Comparison of ENCODE assay signal across 10 cellular contexts in the genomic region with DNA sequence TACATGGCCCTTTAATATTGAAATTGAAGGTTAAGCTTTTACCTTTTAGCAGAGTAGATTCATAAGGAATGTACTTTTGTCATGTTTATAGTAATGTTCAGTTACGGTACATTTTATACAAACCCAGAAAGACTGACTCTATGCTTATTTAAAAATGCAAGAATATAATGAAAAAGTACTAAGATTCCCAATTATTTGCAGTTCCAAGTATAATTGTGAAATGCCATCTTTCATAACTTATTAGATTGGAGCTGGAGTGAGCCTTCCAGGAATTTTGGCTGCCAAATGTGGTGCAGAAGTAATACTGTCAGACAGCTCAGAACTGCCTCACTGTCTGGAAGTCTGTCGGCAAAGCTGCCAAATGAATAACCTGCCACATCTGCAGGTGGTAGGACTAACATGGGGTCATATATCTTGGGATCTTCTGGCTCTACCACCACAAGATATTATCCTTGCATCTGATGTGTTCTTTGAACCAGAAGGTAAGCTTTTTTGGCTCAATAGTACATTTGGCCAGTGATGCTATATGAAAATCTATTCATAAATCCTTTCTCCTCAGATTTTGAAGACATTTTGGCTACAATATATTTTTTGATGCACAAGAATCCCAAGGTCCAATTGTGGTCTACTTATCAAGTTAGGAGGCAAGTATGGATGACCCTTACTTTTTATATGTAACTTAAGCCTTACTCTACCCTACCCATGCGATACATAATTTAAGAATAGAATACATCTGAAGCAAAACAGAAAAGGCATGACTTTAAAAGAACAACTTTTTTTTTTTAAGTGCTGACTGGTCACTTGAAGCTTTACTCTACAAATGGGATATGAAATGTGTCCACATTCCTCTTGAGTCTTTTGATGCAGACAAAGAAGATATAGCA. TPM values are rescaled to one million over a fixed set of nuclear protein-coding genes. Genes with fewer than 3 reads are reported as not detected.
A peak's percentile ranks its signal among the peaks of the same experiment; 100 is the strongest.
DNase-seq lines count a peak whose midpoint lies in the region; ATAC-seq and TF ChIP-seq lines count a peak whose summit lies in the region.
"Had no signal": no experiment of that assay in that cellular context is flagged by ENCODE, and none has a peak within 500 bp of the region (broad histone marks: within the 10 kb centered on the region; RNA-seq: fewer than 3 reads in every experiment).

No MANE protein-coding gene starts in this region.

- H3K9me3 Mint-ChIP-seq in activated naive CD4-positive, alpha-beta T cell treated with anti-CD3 and anti-CD28 coated beads for 36 hours, result no peaks in the 10 kb centered on the region
- no peaks in the 10 kb centered on the region for H3K9me3 Mint-ChIP-seq in stimulated activated naive CD8-positive, alpha-beta T cell treated with anti-CD3 and anti-CD28 coated beads, Interleukin-15, amount 100 ng/mL, for 72 hours

- no peak for TF ChIP-seq CTCF in Panc1 (IDR thresholded peaks at IDR 0.05)

- in situ Hi-C loops in Panc1 (cut with HindIII; ENCODE audit: low pct_unique_long_range_greater_than_20kb, low sequenced_read_pairs), result no loop called here

- no peaks in the 10 kb centered on the region for H3K27me3 Mint-ChIP-seq in activated naive CD4-positive, alpha-beta T cell treated with anti-CD3 and anti-CD28 coated beads for 36 hours (ENCODE audit: low read depth)
- no peaks in the 10 kb centered on the region for H3K27me3 Mint-ChIP-seq in stimulated activated naive CD8-positive, alpha-beta T cell treated with anti-CD3 and anti-CD28 coated beads, Interleukin-15, amount 100 ng/mL, for 72 hours

- BruUV-seq in Panc1 (replicated peaks; lab: Mats Ljungman, UMichigan), result no TSS peak

- ATAC-seq in Panc1 (no peak), GM18867 (IDR thresholded peaks at IDR 0.05; ENCODE audit: unreplicated experiment) (no peak)
- ATAC-seq in stimulated activated naive CD8-positive, alpha-beta T cell treated with anti-CD3 and anti-CD28 coated beads, Interleukin-15, amount 100 ng/mL, for 72 hours, result no peak

- CTCF ChIA-PET in activated naive CD4-positive, alpha-beta T cell treated with anti-CD3 and anti-CD28 coated beads for 36 hours (lab: Charles Lee), result interaction anchor here (0.7 kb wide), 1 partner anchor 209 kb away, joined by 3 read pairs; no protein-coding TSS in a partner anchor
- CTCF ChIA-PET in Panc1 (lab: Charles Lee), result no interaction called here

- H3K27ac Mint-ChIP-seq in activated naive CD4-positive, alpha-beta T cell treated with anti-CD3 and anti-CD28 coated beads for 36 hours, result peak overlapping the region; percentile 98
- peak overlapping the region in 1 of 2 donors; percentile 67 for H3K27ac Mint-ChIP-seq in stimulated activated naive CD8-positive, alpha-beta T cell treated with anti-CD3 and anti-CD28 coated beads, Interleukin-15, amount 100 ng/mL, for 72 hours

- H3K4me3 Mint-ChIP-seq in activated naive CD4-positive, alpha-beta T cell treated with anti-CD3 and anti-CD28 coated beads for 36 hours, result peak overlapping the region; percentile 94
- H3K4me3 Mint-ChIP-seq in stimulated activated naive CD8-positive, alpha-beta T cell treated with anti-CD3 and anti-CD28 coated beads, Interleukin-15, amount 100 ng/mL, for 72 hours, result peak overlapping the region; percentile 96 to 97

- peak overlapping the region in 1 of 2 experiments; percentile 96; a peak in 3 of 4 replicates for H3K4me3 ChIP-seq in Panc1 (ENCODE audit: low read depth in 2 of 2, low read length in 2 of 2)
- H3K4me3 ChIP-seq: thoracic aorta had no signal

- H3K4me1 ChIP-seq in Panc1 (ENCODE audit: control insufficient read depth, insufficient read depth, low read length), result peaks cover 24% of the 10 kb centered on the region

- peaks cover 57% of the 10 kb centered on the region for H3K4me1 Mint-ChIP-seq in activated naive CD4-positive, alpha-beta T cell treated with anti-CD3 and anti-CD28 coated beads for 36 hours (ENCODE audit: low read depth)
- peaks cover 65% of the 10 kb centered on the region for H3K4me1 Mint-ChIP-seq in stimulated activated naive CD8-positive, alpha-beta T cell treated with anti-CD3 and anti-CD28 coated beads, Interleukin-15, amount 100 ng/mL, for 72 hours

- H3K36me3 Mint-ChIP-seq in activated naive CD4-positive, alpha-beta T cell treated with anti-CD3 and anti-CD28 coated beads for 36 hours (ENCODE audit: low read depth), result peaks cover 64% of the 10 kb centered on the region

- H3K36me3 ChIP-seq in Panc1 (ENCODE audit: control insufficient read depth, insufficient read depth, low read length), result peaks cover 40% of the 10 kb centered on the region

- intact Hi-C loops in activated naive CD4-positive, alpha-beta T cell treated with anti-CD3 and anti-CD28 coated beads for 36 hours (cut with micrococcal nuclease), result no loop called here
- intact Hi-C loops in Panc1 (cut with micrococcal nuclease; ENCODE audit: unreplicated experiment), result no loop called here

- no peaks in the 10 kb centered on the region for H3K9me3 ChIP-seq in Panc1 (ENCODE audit: control insufficient read depth, insufficient read depth, low read depth, low read length)
- H3K9me3 ChIP-seq: thoracic aorta had no signal

- no peak for DNase-seq in activated naive CD4-positive, alpha-beta T cell treated with anti-CD3 and anti-CD28 coated beads for 36 hours
- no peak for DNase-seq in activated naive CD4-positive, alpha-beta T cell (lab: John Stamatoyannopoulos, UW)
- DNase-seq in Panc1 (ENCODE audit: low read depth, low spot score) (no peak), fibroblast of gingiva (ENCODE audit: low read depth) (peak; percentile 47), HuH-7 (ENCODE audit: low spot score) (no peak), NCI-H345 treated with DMSO at 0.1 percent for 48 hours (lab: John Stamatoyannopoulos, UW; ENCODE audit: unreplicated experiment) (no peak)
- no peak for DNase-seq in stimulated activated naive CD8-positive, alpha-beta T cell treated with anti-CD3 and anti-CD28 coated beads, Interleukin-15, amount 100 ng/mL, for 72 hours
- DNase-seq: retina had no signal

- H3K27me3 ChIP-seq in Panc1 (ENCODE audit: control insufficient read depth, insufficient read depth, low read length), result no peaks in the 10 kb centered on the region

- peak overlapping the region; percentile 98 for H3K27ac ChIP-seq in Panc1 (ENCODE audit: low read length)
- H3K27ac ChIP-seq: thoracic aorta had no signal

- POLR2A ChIA-PET in Panc1 (lab: Charles Lee), result interaction anchor here (0.6 to 0.7 kb wide), 4 partner anchors 21 to 370 kb away, joined by 4 to 6 read pairs (median 4); no protein-coding TSS in a partner anchor

RNA-seq across cellular contexts. Expression of a gene that starts 4.2 kb away (rescaled TPM):
- 100 to 1,000 TPM; 241 to 263 TPM for total RNA-seq in activated naive CD4-positive, alpha-beta T cell treated with anti-CD3 and anti-CD28 coated beads for 36 hours
- total RNA-seq in Panc1 (2021; ENCODE audit: unreplicated experiment), result 436 TPM
- polyA plus RNA-seq in Panc1 (2012; ENCODE audit: insufficient read length), result 358 TPM

RNA-seq across cellular contexts. Expression of a gene that starts 4.9 kb away (rescaled TPM):
- total RNA-seq in activated naive CD4-positive, alpha-beta T cell treated with anti-CD3 and anti-CD28 coated beads for 36 hours, result 10 to 100 TPM; 15.0 to 15.8 TPM
- 42.3 TPM for total RNA-seq in Panc1 (2021; ENCODE audit: unreplicated experiment)
- 15.3 TPM for polyA plus RNA-seq in Panc1 (2012; ENCODE audit: insufficient read length)

RNA-seq across cellular contexts. Expression of a gene that starts 6.3 kb away (rescaled TPM):
- 10 to 100 TPM; 18.9 to 20.0 TPM for total RNA-seq in activated naive CD4-positive, alpha-beta T cell treated with anti-CD3 and anti-CD28 coated beads for 36 hours
- 42.8 TPM for total RNA-seq in Panc1 (2021; ENCODE audit: unreplicated experiment)
- polyA plus RNA-seq in Panc1 (2012; ENCODE audit: insufficient read length), result 28.6 TPM

RNA-seq across cellular contexts. Expression of a gene that starts 6.6 kb away (rescaled TPM):
- total RNA-seq in activated naive CD4-positive, alpha-beta T cell treated with anti-CD3 and anti-CD28 coated beads for 36 hours, result 10 to 100 TPM; 33.0 to 33.6 TPM
- total RNA-seq in Panc1 (2021; ENCODE audit: unreplicated experiment), result 60.0 TPM
- 54.8 TPM for polyA plus RNA-seq in Panc1 (2012; ENCODE audit: insufficient read length)

RNA-seq across cellular contexts. Expression of a gene that starts 22.2 kb away (rescaled TPM):
- total RNA-seq in activated naive CD4-positive, alpha-beta T cell treated with anti-CD3 and anti-CD28 coated beads for 36 hours, result 1 to 10 TPM; 3.8 to 4.2 TPM
- 77.9 TPM for total RNA-seq in Panc1 (2021; ENCODE audit: unreplicated experiment)
- 88.4 TPM for polyA plus RNA-seq in Panc1 (2012; ENCODE audit: insufficient read length)
